ENCODE assay signal across 19 cellular contexts in genomic region chr1:180028864-180029263, GRCh38.
DNase-seq lines count a peak whose midpoint lies in the region; ATAC-seq and TF ChIP-seq lines count a peak whose summit lies in the region.
"Had no signal": no experiment of that assay in that cellular context is flagged by ENCODE, and none has a peak within 500 bp of the region (broad histone marks: within the 10 kb centered on the region; RNA-seq: fewer than 3 reads in every experiment).

No MANE protein-coding gene starts in this region.

- no peak overlapping the region for H2AFZ ChIP-seq in osteoblast (ENCODE audit: low read length)
- no peak overlapping the region for H2AFZ ChIP-seq in GM23338

- H3K9me3 ChIP-seq in osteoblast (ENCODE audit: low read depth, low read length) (no peaks in the 10 kb centered on the region), thyroid gland (no peaks in the 10 kb centered on the region)
- H3K9me3 ChIP-seq: gastrocnemius medialis, SJSA1 had no signal

- peak overlapping the region; percentile 85 for H3K27ac ChIP-seq in osteoblast (ENCODE audit: low read depth, low read length)
- no peak overlapping the region for H3K27ac ChIP-seq in thyroid gland
- H3K27ac ChIP-seq in GM23338 (ENCODE audit: low read depth), result no peak overlapping the region
- H3K27ac ChIP-seq: gastrocnemius medialis, SJSA1 had no signal

- H3K4me3 ChIP-seq in GM06990 (replicated peaks; ENCODE audit: low read depth, low read length), result no peak overlapping the region
- H3K4me3 ChIP-seq in cardiac fibroblast (replicated peaks in 1 of 2; ENCODE audit: low read depth in 2 of 2, low read length in 2 of 2), result no peak overlapping the region
- H3K4me3 ChIP-seq in osteoblast (ENCODE audit: insufficient read depth, low read length), result no peak overlapping the region
- no peak overlapping the region for H3K4me3 ChIP-seq in thyroid gland (replicated peaks in 1 of 3)
- no peak overlapping the region for H3K4me3 ChIP-seq in GM23338
- H3K4me3 ChIP-seq: gastrocnemius medialis, SJSA1 had no signal

- H3K4me1 ChIP-seq in osteoblast (ENCODE audit: insufficient read depth, low read length), result peaks cover 48% of the 10 kb centered on the region
- no peaks in the 10 kb centered on the region for H3K4me1 ChIP-seq in thyroid gland
- H3K4me1 ChIP-seq in GM23338 (ENCODE audit: insufficient read depth), result no peaks in the 10 kb centered on the region
- H3K4me1 ChIP-seq: gastrocnemius medialis had no signal

- H3K79me2 ChIP-seq in osteoblast (ENCODE audit: insufficient read depth, low read length) (peaks cover 13% of the 10 kb centered on the region), GM23338 (replicated peaks; ENCODE audit: insufficient read depth) (no peaks in the 10 kb centered on the region)

- ATAC-seq in GM23338, result no peak
- ATAC-seq: activated naive CD4-positive, alpha-beta T cell treated with anti-CD3 and anti-CD28 coated beads, Interleukin-2, amount 50 U/mL, for 72 hours had no signal

- no peak overlapping the region for H3K4me3 Mint-ChIP-seq in GM23338
- H3K4me3 Mint-ChIP-seq: activated CD4-positive, alpha-beta T cell treated with anti-CD3 and anti-CD28 coated beads, Interleukin-2, amount 10 ng/mL, durations not matched to agents 24 days and 14 days; CD4-positive, CD25-positive, alpha-beta regulatory T cell; naive B cell had no signal

- no peaks in the 10 kb centered on the region for H3K9me3 Mint-ChIP-seq in GM23338
- H3K9me3 Mint-ChIP-seq: activated CD4-positive, alpha-beta T cell treated with anti-CD3 and anti-CD28 coated beads, Interleukin-2, amount 10 ng/mL, durations not matched to agents 24 days and 14 days; activated naive CD4-positive, alpha-beta T cell treated with anti-CD3 and anti-CD28 coated beads, Interleukin-2, amount 50 U/mL, for 72 hours; CD4-positive, CD25-positive, alpha-beta regulatory T cell; naive B cell had no signal

- no peaks in the 10 kb centered on the region; the same call in 1 of the 2 replicates for H3K36me3 ChIP-seq in GM06990 (ENCODE audit: control insufficient read depth, insufficient read depth, low read length)
- H3K36me3 ChIP-seq in osteoblast (ENCODE audit: insufficient read depth, low read length), result peaks cover 9% of the 10 kb centered on the region
- peaks cover 4 to 23% of the 10 kb centered on the region in 2 donors for H3K36me3 ChIP-seq in thyroid gland
- H3K36me3 ChIP-seq in GM23338 (ENCODE audit: insufficient read depth), result peaks cover 5% of the 10 kb centered on the region; the same call in 1 of the 2 replicates

- intact Hi-C loops in thyroid gland (cut with DNase I), result no loop called here

- H3K36me3 Mint-ChIP-seq in GM23338 (ENCODE audit: low read depth), result peaks cover 13% of the 10 kb centered on the region; the same call in 2 of the 3 replicates

- no peaks in the 10 kb centered on the region for H3K9me2 ChIP-seq in GM23338 (ENCODE audit: insufficient read depth)

- TF ChIP-seq CTCF in GM06990 (IDR thresholded peaks at IDR 0.05; ENCODE audit: insufficient read depth, low read length, poor library complexity, severe bottlenecking) (peak; percentile 34), LNCAP (IDR thresholded peaks at IDR 0.05) (0 out of 2 replicates have a peak, but pooled peaks have one; percentile 16), cardiac fibroblast (IDR thresholded peaks at IDR 0.05; ENCODE audit: low read depth, low read length) (peak; percentile 19), osteoblast (IDR thresholded peaks at IDR 0.05; ENCODE audit: extremely low read depth, low read depth, low read length) (no peak), thyroid gland (IDR thresholded peaks at IDR 0.05) (peak in 1 of 6 experiments; percentile 29), GM23338 (conservative IDR thresholded peaks at IDR 0.05; ENCODE audit: low read depth in 2 of 2) (0 out of 4 replicates have a peak, but pooled peaks of 1 of the 2 experiments have one; percentile 11)

- no peaks in the 10 kb centered on the region for H3K27me3 Mint-ChIP-seq in GM23338 (ENCODE audit: insufficient read depth, low read depth, poor library complexity)
- H3K27me3 Mint-ChIP-seq: activated CD4-positive, alpha-beta T cell treated with anti-CD3 and anti-CD28 coated beads, Interleukin-2, amount 10 ng/mL, durations not matched to agents 24 days and 14 days; CD4-positive, CD25-positive, alpha-beta regulatory T cell; naive B cell had no signal

- H3K4me1 Mint-ChIP-seq in GM23338, result no peaks in the 10 kb centered on the region
- H3K4me1 Mint-ChIP-seq: naive B cell had no signal

- TF ChIP-seq POLR2A in thyroid gland (IDR thresholded peaks at IDR 0.05), result no peak

- H3K27me3 ChIP-seq in GM06990 (replicated peaks; ENCODE audit: control insufficient read depth, insufficient read depth, low read length), result no peaks in the 10 kb centered on the region
- no peaks in the 10 kb centered on the region for H3K27me3 ChIP-seq in osteoblast (ENCODE audit: insufficient read depth, low read length)
- H3K27me3 ChIP-seq in thyroid gland, result no peaks in the 10 kb centered on the region
- H3K27me3 ChIP-seq in GM23338 (ENCODE audit: insufficient read depth), result no peaks in the 10 kb centered on the region
- H3K27me3 ChIP-seq: gastrocnemius medialis, SJSA1 had no signal

- no peak for DNase-seq in GM06990 (ENCODE audit: extremely low read depth, insufficient read length)
- DNase-seq in cardiac fibroblast (ENCODE audit: low read depth in 2 of 2), result peak in 1 of 2 donors; percentile 17
- no peak for DNase-seq in osteoblast (ENCODE audit: insufficient read length, low spot score, missing footprints)
- DNase-seq in thyroid gland, result no peak
- DNase-seq in dermis blood vessel endothelial cell, result no peak
- no peak for DNase-seq in GM23338 (ENCODE audit: low spot score)
- DNase-seq: activated CD4-positive, alpha-beta T cell treated with anti-CD3 and anti-CD28 coated beads, Interleukin-2, amount 10 ng/mL, durations not matched to agents 24 days and 14 days; CD4-positive, CD25-positive, alpha-beta regulatory T cell; effector CD8-positive, alpha-beta T cell; gastrocnemius medialis; naive B cell; NCI-H1105 treated with DMSO at 0.1 percent for 48 hours; NCI-H2227 treated with DMSO at 0.1 percent for 48 hours; retina; substantia nigra; T1000 had no signal

- H3F3A ChIP-seq in GM23338 (replicated peaks; ENCODE audit: low read depth), result no peaks in the 10 kb centered on the region

- no peak overlapping the region for H3K4me2 ChIP-seq in osteoblast (ENCODE audit: insufficient read depth, low read length)
- H3K4me2 ChIP-seq in GM23338, result no peak overlapping the region

- 96 to 99% methylated on average over 1 of the region's 1 CpG for WGBS in thyroid gland, 2 donors

- H3K27ac Mint-ChIP-seq in GM23338, result no peak overlapping the region
- H3K27ac Mint-ChIP-seq: activated CD4-positive, alpha-beta T cell treated with anti-CD3 and anti-CD28 coated beads, Interleukin-2, amount 10 ng/mL, durations not matched to agents 24 days and 14 days; activated naive CD4-positive, alpha-beta T cell treated with anti-CD3 and anti-CD28 coated beads, Interleukin-2, amount 50 U/mL, for 72 hours had no signal

- H4K20me1 ChIP-seq in osteoblast (ENCODE audit: insufficient read depth, low read length) (no peaks in the 10 kb centered on the region), GM23338 (replicated peaks; ENCODE audit: insufficient read depth) (no peaks in the 10 kb centered on the region)

TF ChIP-seq in GM23338, 12 proteins besides CTCF, POLR2A, EP300 and RAD21 (continues in another document):
- no peak for TF ChIP-seq CREB1 (CRISPR knock-in tag; IDR thresholded peaks at IDR 0.05; ENCODE audit: low read depth)
- no peak for TF ChIP-seq ZNF114 (CRISPR knock-in tag; IDR thresholded peaks at IDR 0.05)
- no peak for TF ChIP-seq STAT1 (IDR thresholded peaks at IDR 0.05; ENCODE audit: unreplicated experiment)
- TF ChIP-seq ETS1 (IDR thresholded peaks at IDR 0.05), result no peak
- TF ChIP-seq NANOG (IDR thresholded peaks at IDR 0.05; ENCODE audit: borderline replicate concordance), result no peak
- no peak for TF ChIP-seq ZNF331 (CRISPR knock-in tag; IDR thresholded peaks at IDR 0.05; ENCODE audit: low read depth)
- no peak for TF ChIP-seq POLR2AphosphoS5 (IDR thresholded peaks at IDR 0.05; ENCODE audit: low read depth)
- no peak for TF ChIP-seq JUNB (IDR thresholded peaks at IDR 0.05; ENCODE audit: unreplicated experiment)
